Comparison of ENCODE assay signal across 21 cellular contexts in the genomic region with DNA sequence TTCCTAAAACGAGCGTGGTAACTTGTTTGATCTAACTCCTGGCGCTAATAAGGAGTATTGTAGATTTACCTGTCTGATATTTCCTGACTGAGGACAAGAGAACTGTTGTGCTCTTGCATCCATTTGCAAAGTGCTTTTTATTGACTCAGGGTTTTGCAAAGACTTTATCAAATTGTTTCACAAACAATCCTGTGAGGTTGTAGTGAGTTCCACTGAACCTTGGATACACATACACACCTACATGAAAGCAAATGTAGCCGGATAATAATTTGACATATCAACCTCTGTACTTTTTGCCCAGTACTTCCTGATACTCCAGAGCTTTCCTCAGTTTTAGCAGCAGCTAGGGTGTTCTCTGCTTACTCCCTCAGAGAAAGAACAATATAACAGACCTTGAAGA. TPM values are rescaled to one million over a fixed set of nuclear protein-coding genes. Genes with fewer than 3 reads are reported as not detected.
DNase-seq lines count a peak whose midpoint lies in the region; ATAC-seq and TF ChIP-seq lines count a peak whose summit lies in the region.
"Had no signal": no experiment of that assay in that cellular context is flagged by ENCODE, and none has a peak within 500 bp of the region (broad histone marks: within the 10 kb centered on the region; RNA-seq: fewer than 3 reads in every experiment).

No MANE protein-coding gene starts in this region.

- H3K9me3 Mint-ChIP-seq in activated CD4-positive, alpha-beta memory T cell treated with anti-CD3 and anti-CD28 coated beads for 36 hours: no peaks in the 10 kb centered on the region
- H3K9me3 Mint-ChIP-seq in activated CD4-positive, alpha-beta memory T cell treated with anti-CD3 and anti-CD28 coated beads, Interleukin-2, amount 10 ng/mL, durations not matched to agents 7 days and 5 days: no peaks in the 10 kb centered on the region
- no peaks in the 10 kb centered on the region for H3K9me3 Mint-ChIP-seq in activated naive CD8-positive, alpha-beta T cell treated with anti-CD3 and anti-CD28 coated beads, Interleukin-2, amount 50 U/mL, for 24 hours
- no peaks in the 10 kb centered on the region for H3K9me3 Mint-ChIP-seq in natural killer cell treated with Interleukin-12 subunit alpha and Interleukin-12 subunit beta and Interleukin-15 and Interleukin-18, amount 100 ng/mL, for 72 hours

- H3K4me3 Mint-ChIP-seq in activated CD4-positive, alpha-beta memory T cell treated with anti-CD3 and anti-CD28 coated beads for 36 hours: no peak overlapping the region
- H3K4me3 Mint-ChIP-seq in activated CD4-positive, alpha-beta memory T cell treated with anti-CD3 and anti-CD28 coated beads, Interleukin-2, amount 10 ng/mL, durations not matched to agents 7 days and 5 days: no peak overlapping the region
- H3K4me3 Mint-ChIP-seq in activated naive CD8-positive, alpha-beta T cell treated with anti-CD3 and anti-CD28 coated beads, Interleukin-2, amount 50 U/mL, for 24 hours: no peak overlapping the region
- no peak overlapping the region for H3K4me3 Mint-ChIP-seq in natural killer cell treated with Interleukin-12 subunit alpha and Interleukin-12 subunit beta and Interleukin-15 and Interleukin-18, amount 100 ng/mL, for 72 hours

- no peak for DNase-seq in activated CD4-positive, alpha-beta memory T cell treated with anti-CD3 and anti-CD28 coated beads for 36 hours
- no peak for DNase-seq in activated CD4-positive, alpha-beta memory T cell treated with anti-CD3 and anti-CD28 coated beads, Interleukin-2, amount 10 ng/mL, durations not matched to agents 7 days and 5 days
- DNase-seq in NCI-H748 (lab: John Stamatoyannopoulos, UW; ENCODE audit: unreplicated experiment): peak; percentile 39
- no peak for DNase-seq in activated naive CD8-positive, alpha-beta T cell treated with anti-CD3 and anti-CD28 coated beads, Interleukin-2, amount 50 U/mL, for 24 hours
- no peak for DNase-seq in natural killer cell treated with Interleukin-12 subunit alpha and Interleukin-12 subunit beta and Interleukin-15 and Interleukin-18, amount 100 ng/mL, for 72 hours (ENCODE audit: low spot score)
- no peak for DNase-seq in sciatic nerve (ENCODE audit: low spot score)
- DNase-seq in AML-193 (lab: John Stamatoyannopoulos, UW): no peak
- DNase-seq: activated CD4-positive, alpha-beta T cell treated with anti-CD3 and anti-CD28 coated beads, Interleukin-2, amount 50 U/mL, for 4 hours; activated T-cell treated with anti-CD3 and anti-CD28 coated beads, Interleukin-2, amount 50 U/mL, for 48 hours; brain microvascular endothelial cell; H7; IMR-90; kidney glomerular epithelial cell; mammary epithelial cell; NCI-H524; RPMI8226; stimulated activated CD4-positive, alpha-beta T cell treated with anti-CD3 and anti-CD28 coated beads, Interleukin-12 subunit alpha, Interleukin-12 subunit beta, amount 100 ng/mL, for 4 hours; upper lobe of left lung had no signal

- CTCF ChIA-PET in activated CD4-positive, alpha-beta memory T cell treated with anti-CD3 and anti-CD28 coated beads for 36 hours (lab: Charles Lee): interaction anchor here (0.6 to 1.0 kb wide), 2 partner anchors 19 to 654 kb away, joined by 3 read pairs; no protein-coding TSS in a partner anchor
- CTCF ChIA-PET in activated CD4-positive, alpha-beta memory T cell treated with anti-CD3 and anti-CD28 coated beads, Interleukin-2, amount 10 ng/mL, durations not matched to agents 7 days and 5 days (lab: Charles Lee): no interaction called here

- H3K36me3 Mint-ChIP-seq in activated CD4-positive, alpha-beta memory T cell treated with anti-CD3 and anti-CD28 coated beads for 36 hours: no peaks in the 10 kb centered on the region
- peaks cover 67% of the 10 kb centered on the region for H3K36me3 Mint-ChIP-seq in activated CD4-positive, alpha-beta memory T cell treated with anti-CD3 and anti-CD28 coated beads, Interleukin-2, amount 10 ng/mL, durations not matched to agents 7 days and 5 days (ENCODE audit: low read depth)
- peaks cover 4% of the 10 kb centered on the region for H3K36me3 Mint-ChIP-seq in activated naive CD8-positive, alpha-beta T cell treated with anti-CD3 and anti-CD28 coated beads, Interleukin-2, amount 50 U/mL, for 24 hours (ENCODE audit: low read depth)
- H3K36me3 Mint-ChIP-seq in natural killer cell treated with Interleukin-12 subunit alpha and Interleukin-12 subunit beta and Interleukin-15 and Interleukin-18, amount 100 ng/mL, for 72 hours: peaks cover 38% of the 10 kb centered on the region

- no peaks in the 10 kb centered on the region for H3K27me3 Mint-ChIP-seq in activated CD4-positive, alpha-beta memory T cell treated with anti-CD3 and anti-CD28 coated beads for 36 hours
- peaks cover 9% of the 10 kb centered on the region for H3K27me3 Mint-ChIP-seq in activated CD4-positive, alpha-beta memory T cell treated with anti-CD3 and anti-CD28 coated beads, Interleukin-2, amount 10 ng/mL, durations not matched to agents 7 days and 5 days
- peaks cover 2% of the 10 kb centered on the region for H3K27me3 Mint-ChIP-seq in activated naive CD8-positive, alpha-beta T cell treated with anti-CD3 and anti-CD28 coated beads, Interleukin-2, amount 50 U/mL, for 24 hours
- H3K27me3 Mint-ChIP-seq in natural killer cell treated with Interleukin-12 subunit alpha and Interleukin-12 subunit beta and Interleukin-15 and Interleukin-18, amount 100 ng/mL, for 72 hours: no peaks in the 10 kb centered on the region

- peak overlapping the region; percentile 64 for H3K27ac Mint-ChIP-seq in activated CD4-positive, alpha-beta memory T cell treated with anti-CD3 and anti-CD28 coated beads for 36 hours
- H3K27ac Mint-ChIP-seq in activated CD4-positive, alpha-beta memory T cell treated with anti-CD3 and anti-CD28 coated beads, Interleukin-2, amount 10 ng/mL, durations not matched to agents 7 days and 5 days: no peak overlapping the region
- H3K27ac Mint-ChIP-seq in activated naive CD8-positive, alpha-beta T cell treated with anti-CD3 and anti-CD28 coated beads, Interleukin-2, amount 50 U/mL, for 24 hours: peak overlapping the region; percentile 45
- peak overlapping the region; percentile 74 to 98 for H3K27ac Mint-ChIP-seq in natural killer cell treated with Interleukin-12 subunit alpha and Interleukin-12 subunit beta and Interleukin-15 and Interleukin-18, amount 100 ng/mL, for 72 hours

- POLR2A ChIA-PET in activated CD4-positive, alpha-beta memory T cell treated with anti-CD3 and anti-CD28 coated beads for 36 hours (lab: Charles Lee): no interaction called here
- POLR2A ChIA-PET in activated CD4-positive, alpha-beta memory T cell treated with anti-CD3 and anti-CD28 coated beads, Interleukin-2, amount 10 ng/mL, durations not matched to agents 7 days and 5 days (lab: Charles Lee): no interaction called here

- no peak for TF ChIP-seq POLR2A in GM18505 (IDR thresholded peaks at IDR 0.05; ENCODE audit: borderline replicate concordance, extremely low read depth, insufficient read depth, insufficient read length)

- intact Hi-C loops in activated CD4-positive, alpha-beta memory T cell treated with anti-CD3 and anti-CD28 coated beads for 36 hours (cut with micrococcal nuclease): no loop called here
- intact Hi-C loops in sciatic nerve (cut with DNase I): no loop called here

- H3K4me1 Mint-ChIP-seq in activated CD4-positive, alpha-beta memory T cell treated with anti-CD3 and anti-CD28 coated beads for 36 hours (ENCODE audit: low read depth): peaks cover 62% of the 10 kb centered on the region
- peaks cover 57% of the 10 kb centered on the region for H3K4me1 Mint-ChIP-seq in activated CD4-positive, alpha-beta memory T cell treated with anti-CD3 and anti-CD28 coated beads, Interleukin-2, amount 10 ng/mL, durations not matched to agents 7 days and 5 days
- peaks cover 54% of the 10 kb centered on the region for H3K4me1 Mint-ChIP-seq in activated naive CD8-positive, alpha-beta T cell treated with anti-CD3 and anti-CD28 coated beads, Interleukin-2, amount 50 U/mL, for 24 hours
- H3K4me1 Mint-ChIP-seq in natural killer cell treated with Interleukin-12 subunit alpha and Interleukin-12 subunit beta and Interleukin-15 and Interleukin-18, amount 100 ng/mL, for 72 hours (ENCODE audit: low read depth in 2 of 2): peaks cover 61 to 63% of the 10 kb centered on the region in 2 donors

- no peak for ATAC-seq in activated naive CD8-positive, alpha-beta T cell treated with anti-CD3 and anti-CD28 coated beads, Interleukin-2, amount 50 U/mL, for 24 hours
- ATAC-seq in natural killer cell treated with Interleukin-12 subunit alpha and Interleukin-12 subunit beta and Interleukin-15 and Interleukin-18, amount 100 ng/mL, for 72 hours: no peak
- ATAC-seq in sciatic nerve: no peak
- ATAC-seq in GM18505 (IDR thresholded peaks at IDR 0.05; ENCODE audit: unreplicated experiment): no peak
- ATAC-seq: A549 had no signal

RNA-seq across cellular contexts. Expression of gene PTGER2, which starts 6.7 kb away (rescaled TPM):
- total RNA-seq in activated CD4-positive, alpha-beta memory T cell treated with anti-CD3 and anti-CD28 coated beads for 36 hours: 10 to 100 TPM; 10.7 to 12.9 TPM
- 100 to 1,000 TPM; 108 to 112 TPM for total RNA-seq in activated CD4-positive, alpha-beta memory T cell treated with anti-CD3 and anti-CD28 coated beads, Interleukin-2, amount 10 ng/mL, durations not matched to agents 7 days and 5 days
- 10 to 100 TPM; 94.5 to 96.0 TPM for total RNA-seq in natural killer cell treated with Interleukin-12 subunit alpha and Interleukin-12 subunit beta and Interleukin-15 and Interleukin-18, amount 100 ng/mL, for 72 hours
- 8.5 TPM for total RNA-seq in sciatic nerve

RNA-seq across cellular contexts. Expression of gene PTGDR, which starts 39.9 kb away (rescaled TPM):
- under 1 TPM; 0.12 TPM for total RNA-seq in activated CD4-positive, alpha-beta memory T cell treated with anti-CD3 and anti-CD28 coated beads for 36 hours
- total RNA-seq in activated CD4-positive, alpha-beta memory T cell treated with anti-CD3 and anti-CD28 coated beads, Interleukin-2, amount 10 ng/mL, durations not matched to agents 7 days and 5 days: under 1 TPM; 0.25 to 0.38 TPM
- 1 to 10 TPM; 3.8 to 4.5 TPM for total RNA-seq in natural killer cell treated with Interleukin-12 subunit alpha and Interleukin-12 subunit beta and Interleukin-15 and Interleukin-18, amount 100 ng/mL, for 72 hours
- 4.2 TPM for total RNA-seq in sciatic nerve
- total RNA-seq: H7, IMR-90, M059J, mammary epithelial cell had no signal

Comparison
In these comparisons a context has a peak if more than half of its experiments do, and no peak if none do; other contexts are left out.
1. RNA of gene PTGER2, which starts 6.7 kb away (total RNA-seq): 108 to 112 TPM in activated CD4-positive, alpha-beta memory T cell treated with anti-CD3 and anti-CD28 coated beads, Interleukin-2, amount 10 ng/mL, durations not matched to agents 7 days and 5 days and 94.5 to 96.0 TPM in natural killer cell treated with Interleukin-12 subunit alpha and Interleukin-12 subunit beta and Interleukin-15 and Interleukin-18, amount 100 ng/mL, for 72 hours; 10.7 to 12.9 TPM in activated CD4-positive, alpha-beta memory T cell treated with anti-CD3 and anti-CD28 coated beads for 36 hours and 8.5 TPM in sciatic nerve (single experiment); every median in the first group is over 4 times any median in the second.